ENCODE assay signal across 8 cellular contexts in the genomic region with DNA sequence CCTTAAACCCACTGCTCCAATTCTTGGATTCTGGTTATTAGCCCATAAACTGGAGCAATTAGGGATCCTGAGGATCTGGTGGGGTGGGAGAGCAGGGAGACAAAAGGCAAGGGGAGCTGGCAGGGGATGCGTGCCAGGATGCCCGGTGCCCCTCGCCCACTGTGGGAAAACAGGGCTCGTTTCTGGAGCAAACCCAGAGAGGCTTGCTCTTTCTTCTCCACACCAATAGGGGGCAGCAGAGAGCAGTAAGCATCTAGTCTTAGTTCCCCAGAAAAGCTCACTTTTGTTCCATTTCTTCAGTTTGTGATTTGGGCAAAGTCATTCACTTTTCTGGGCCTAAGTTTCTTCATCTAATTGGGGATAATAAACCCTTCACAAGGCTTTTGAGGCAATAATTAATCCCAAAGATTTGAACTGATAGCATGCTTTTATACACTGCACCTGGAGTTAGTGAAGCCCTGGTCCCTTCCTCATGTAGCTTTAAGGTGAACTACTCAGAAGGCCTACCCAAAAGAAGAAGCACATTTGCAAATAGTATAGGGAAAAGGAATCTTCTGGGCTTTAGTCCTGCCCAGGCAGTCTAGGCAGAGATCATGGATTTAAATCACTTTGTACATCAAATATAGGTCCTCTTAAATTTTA.
DNase-seq lines count a peak whose midpoint lies in the region; ATAC-seq, FAIRE-seq and TF ChIP-seq lines count a peak whose summit lies in the region.

No MANE protein-coding gene starts in this region.

- H3K36me3 Mint-ChIP-seq in GM23338 (ENCODE audit: low read depth): no peaks in the 10 kb centered on the region
- no peaks in the 10 kb centered on the region for H3K36me3 Mint-ChIP-seq in activated naive CD8-positive, alpha-beta T cell treated with anti-CD3 and anti-CD28 coated beads, Interleukin-2, amount 50 U/mL, for 24 hours (ENCODE audit: low read depth)

- peaks cover 1% of the 10 kb centered on the region for H3K27me3 Mint-ChIP-seq in GM23338 (ENCODE audit: insufficient read depth, low read depth, poor library complexity)
- H3K27me3 Mint-ChIP-seq in activated naive CD8-positive, alpha-beta T cell treated with anti-CD3 and anti-CD28 coated beads, Interleukin-2, amount 50 U/mL, for 24 hours: no peaks in the 10 kb centered on the region

- no peaks in the 10 kb centered on the region for H3K79me2 ChIP-seq in GM23338 (replicated peaks; ENCODE audit: insufficient read depth)

- H3K4me1 ChIP-seq in GM23338 (ENCODE audit: insufficient read depth): no peaks in the 10 kb centered on the region

- no peaks in the 10 kb centered on the region for H3K27me3 ChIP-seq in GM23338 (ENCODE audit: insufficient read depth)

- intact Hi-C loops in left ventricle myocardium superior (cut with micrococcal nuclease): no loop called here
- intact Hi-C loops in sciatic nerve (cut with DNase I): no loop called here

- H3K4me2 ChIP-seq in GM23338: no peak overlapping the region

- H2AFZ ChIP-seq in GM23338: peak overlapping the region; percentile 35; the same call in 1 of the 2 replicates

- H3K27ac Mint-ChIP-seq in GM23338: no peak overlapping the region
- H3K27ac Mint-ChIP-seq in activated naive CD8-positive, alpha-beta T cell treated with anti-CD3 and anti-CD28 coated beads, Interleukin-2, amount 50 U/mL, for 24 hours: no peak overlapping the region

- FAIRE-seq in D721Med (lab: Jason Lieb, UNC): no peak

- H3K4me1 Mint-ChIP-seq in GM23338: no peaks in the 10 kb centered on the region
- peaks cover 2% of the 10 kb centered on the region for H3K4me1 Mint-ChIP-seq in activated naive CD8-positive, alpha-beta T cell treated with anti-CD3 and anti-CD28 coated beads, Interleukin-2, amount 50 U/mL, for 24 hours

- no peak overlapping the region for H3K27ac ChIP-seq in GM23338 (ENCODE audit: low read depth)

- H3F3A ChIP-seq in GM23338 (replicated peaks; ENCODE audit: low read depth): no peaks in the 10 kb centered on the region

- no peak overlapping the region for H3K4me3 ChIP-seq in GM23338

- ATAC-seq in GM23338 (peak; percentile 71), left ventricle myocardium superior (peak; percentile 44), sciatic nerve (peak; percentile 61), GM21737 (IDR thresholded peaks at IDR 0.05; ENCODE audit: unreplicated experiment) (no peak), HG03196 (IDR thresholded peaks at IDR 0.05; ENCODE audit: unreplicated experiment) (no peak)
- ATAC-seq in activated naive CD8-positive, alpha-beta T cell treated with anti-CD3 and anti-CD28 coated beads, Interleukin-2, amount 50 U/mL, for 24 hours: no peak

- H4K20me1 ChIP-seq in GM23338 (replicated peaks; ENCODE audit: insufficient read depth): no peaks in the 10 kb centered on the region

- peak; percentile 84 for TF ChIP-seq CTCF in D721Med (IDR thresholded peaks at IDR 0.05; ENCODE audit: insufficient read depth, missing control alignments)
- TF ChIP-seq CTCF in GM23338 (conservative IDR thresholded peaks at IDR 0.05; ENCODE audit: low read depth in 2 of 2): peak; percentile 83

- no peak for DNase-seq in D721Med (ENCODE audit: insufficient read length, low spot score)
- DNase-seq in GM23338 (ENCODE audit: low spot score): peak; percentile 75
- DNase-seq in NCI-H460 (ENCODE audit: extremely low read depth, low read depth): peak; percentile 44
- DNase-seq in activated naive CD8-positive, alpha-beta T cell treated with anti-CD3 and anti-CD28 coated beads, Interleukin-2, amount 50 U/mL, for 24 hours: peak; percentile 50
- no peak for DNase-seq in left ventricle myocardium superior
- DNase-seq in sciatic nerve (ENCODE audit: low spot score): no peak

- H3K36me3 ChIP-seq in GM23338 (ENCODE audit: insufficient read depth): no peaks in the 10 kb centered on the region

- H3K4me3 Mint-ChIP-seq in GM23338: no peak overlapping the region
- H3K4me3 Mint-ChIP-seq in activated naive CD8-positive, alpha-beta T cell treated with anti-CD3 and anti-CD28 coated beads, Interleukin-2, amount 50 U/mL, for 24 hours: no peak overlapping the region

- no peaks in the 10 kb centered on the region for H3K9me2 ChIP-seq in GM23338 (ENCODE audit: insufficient read depth)

- no peaks in the 10 kb centered on the region; the same call in 2 of the 3 replicates for H3K9me3 Mint-ChIP-seq in GM23338
- H3K9me3 Mint-ChIP-seq in activated naive CD8-positive, alpha-beta T cell treated with anti-CD3 and anti-CD28 coated beads, Interleukin-2, amount 50 U/mL, for 24 hours: no peaks in the 10 kb centered on the region

TF ChIP-seq in GM23338, 12 proteins besides CTCF, POLR2A, EP300 and RAD21:
- no peak for TF ChIP-seq EZH2phosphoT487 (IDR thresholded peaks at IDR 0.05; ENCODE audit: unreplicated experiment)
- no peak for TF ChIP-seq ZNF114 (CRISPR knock-in tag; IDR thresholded peaks at IDR 0.05)
- TF ChIP-seq STAT1 (IDR thresholded peaks at IDR 0.05; ENCODE audit: unreplicated experiment): no peak
- TF ChIP-seq, protein P1, sequence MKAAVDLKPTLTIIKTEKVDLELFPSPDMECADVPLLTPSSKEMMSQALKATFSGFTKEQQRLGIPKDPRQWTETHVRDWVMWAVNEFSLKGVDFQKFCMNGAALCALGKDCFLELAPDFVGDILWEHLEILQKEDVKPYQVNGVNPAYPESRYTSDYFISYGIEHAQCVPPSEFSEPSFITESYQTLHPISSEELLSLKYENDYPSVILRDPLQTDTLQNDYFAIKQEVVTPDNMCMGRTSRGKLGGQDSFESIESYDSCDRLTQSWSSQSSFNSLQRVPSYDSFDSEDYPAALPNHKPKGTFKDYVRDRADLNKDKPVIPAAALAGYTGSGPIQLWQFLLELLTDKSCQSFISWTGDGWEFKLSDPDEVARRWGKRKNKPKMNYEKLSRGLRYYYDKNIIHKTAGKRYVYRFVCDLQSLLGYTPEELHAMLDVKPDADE (IDR thresholded peaks at IDR 0.05): no peak
- TF ChIP-seq ZNF331 (CRISPR knock-in tag; IDR thresholded peaks at IDR 0.05; ENCODE audit: low read depth): no peak
- TF ChIP-seq POLR2AphosphoS5 (IDR thresholded peaks at IDR 0.05; ENCODE audit: low read depth): no peak
- no peak for TF ChIP-seq EZH2 (IDR thresholded peaks at IDR 0.05; ENCODE audit: low read depth, unreplicated experiment)
- no peak for TF ChIP-seq JUNB (IDR thresholded peaks at IDR 0.05; ENCODE audit: unreplicated experiment)
- no peak for TF ChIP-seq NANOG (IDR thresholded peaks at IDR 0.05; ENCODE audit: borderline replicate concordance)
- no peak for TF ChIP-seq CREB1 (CRISPR knock-in tag; IDR thresholded peaks at IDR 0.05; ENCODE audit: low read depth)

Comparison
In these comparisons a context has a peak if more than half of its experiments do, and no peak if none do; other contexts are left out.
1. DNase-seq: peak in GM23338 (single experiment), NCI-H460 (single experiment) and activated naive CD8-positive, alpha-beta T cell treated with anti-CD3 and anti-CD28 coated beads, Interleukin-2, amount 50 U/mL, for 24 hours (single experiment); none in D721Med (single experiment), left ventricle myocardium superior (single experiment) and sciatic nerve (single experiment).
2. ATAC-seq: peak in GM23338 (single experiment), left ventricle myocardium superior (single experiment) and sciatic nerve (single experiment); none in activated naive CD8-positive, alpha-beta T cell treated with anti-CD3 and anti-CD28 coated beads, Interleukin-2, amount 50 U/mL, for 24 hours (single experiment), GM21737 (single experiment) and HG03196 (single experiment).